8 cellular contexts compared by ENCODE assay signal in genomic region chr1:236608930-236609726, GRCh38. TPM values are rescaled to one million over a fixed set of nuclear protein-coding genes. Genes with fewer than 3 reads are reported as not detected.
DNase-seq lines count a peak whose midpoint lies in the region; ATAC-seq, FAIRE-seq and TF ChIP-seq lines count a peak whose summit lies in the region.

No MANE protein-coding gene starts in this region.

- peaks cover 2% of the 10 kb centered on the region for H3K79me2 ChIP-seq in K562 (ENCODE audit: control insufficient read depth, insufficient read depth, low read length)

- in situ Hi-C loops in K562 (cut with MboI): loop anchor here (25.0 kb wide), 1 partner anchor 953 kb away; no protein-coding TSS in a partner anchor

- no peak overlapping the region for H3K27ac ChIP-seq in K562 (ENCODE audit: extremely low read depth, low read depth, low read length)

- H3K4me3 Mint-ChIP-seq in type B pancreatic cell: no peak overlapping the region

- 0% methylated on average over 5 of the region's 5 CpGs for WGBS in K562 (ENCODE audit: insufficient coverage, low coverage, missing lambda C conversion rate)

- no peaks in the 10 kb centered on the region; a peak in 1 of 5 replicates for H3K27me3 ChIP-seq in K562 (ENCODE audit: control insufficient read depth in 2 of 2, insufficient read depth in 2 of 2, low read length in 2 of 2)

- no peak for TF ChIP-seq POLR2A in K562 (conservative IDR thresholded peaks at IDR 0.05)

- H3K27me3 Mint-ChIP-seq in type B pancreatic cell: peaks cover 18% of the 10 kb centered on the region

- no peak overlapping the region for H3K4me2 ChIP-seq in K562 (ENCODE audit: insufficient read depth, low read length)

- TF ChIP-seq RAD21 in K562 (CRISPR knock-in tag; conservative IDR thresholded peaks at IDR 0.05 in 1 of 2, IDR thresholded peaks at IDR 0.05 in 1 of 2): peak; percentile 64 to 72

- H3K4me3 ChIP-seq in AG09309 (ENCODE audit: control insufficient read depth, low read depth, low read length) (no peak overlapping the region), GM12865 (ENCODE audit: low read depth, low read length) (no peak overlapping the region), K562 (no peak overlapping the region)

- H3K9me3 Mint-ChIP-seq in type B pancreatic cell: no peaks in the 10 kb centered on the region

- no peaks in the 10 kb centered on the region for H3K36me3 ChIP-seq in K562 (ENCODE audit: control insufficient read depth, insufficient read depth, low read length)

- DNase-seq in AG09309 (ENCODE audit: low read depth) (peak; percentile 13), GM12865 (ENCODE audit: low read depth) (peak; percentile 34), NCI-H2196 treated with DMSO at 0.1 percent for 48 hours (lab: John Stamatoyannopoulos, UW; ENCODE audit: unreplicated experiment) (peak; percentile 0), K562 (ENCODE audit: extremely low read depth in 1 of 4, low spot score in 3 of 4) (peak; percentile 55 to 77 (median 58)), type B pancreatic cell (ENCODE audit: extremely low spot score, unreplicated experiment) (no peak)
- no peak for DNase-seq in stimulated activated naive CD4-positive, alpha-beta T cell treated with Interleukin-2 at 50 U/mL for 16 hours (lab: John Stamatoyannopoulos, UW)

- H3K36me3 Mint-ChIP-seq in type B pancreatic cell: no peaks in the 10 kb centered on the region

- CTCF ChIA-PET in K562 (lab: Yijun Ruan, JAX; ENCODE audit: low intra/inter-chr PET ratio): interaction anchor here (0.6 to 1.9 kb wide), 11 partner anchors 19 to 953 kb away, joined by 3 to 8 read pairs (median 4); no protein-coding TSS in a partner anchor

- H3K4me1 ChIP-seq in K562 (replicated peaks in 1 of 2; ENCODE audit: control insufficient read depth in 2 of 2, insufficient read depth in 2 of 2, low read length in 2 of 2): peaks cover 4 to 5% of the 10 kb centered on the region in 2 experiments; a peak in 1 of 5 replicates

- ATAC-seq in K562 (no peak), GM21423 (IDR thresholded peaks at IDR 0.05; ENCODE audit: unreplicated experiment) (no peak)

- no peak for TF ChIP-seq EP300 in K562 (IDR thresholded peaks at IDR 0.05; ENCODE audit: low read length)

- H2AFZ ChIP-seq in K562 (ENCODE audit: low read depth, low read length): no peak overlapping the region

- H3K4me1 Mint-ChIP-seq in type B pancreatic cell (ENCODE audit: unreplicated experiment): peaks cover 4% of the 10 kb centered on the region

- no peak overlapping the region for H3K27ac Mint-ChIP-seq in type B pancreatic cell

- peak; percentile 56 for TF ChIP-seq CTCF in AG09309 (IDR thresholded peaks at IDR 0.05; ENCODE audit: control insufficient read depth, insufficient read depth, low read depth, low read length, missing control alignments)
- TF ChIP-seq CTCF in GM12865 (IDR thresholded peaks at IDR 0.05; ENCODE audit: insufficient read depth, low read depth, low read length, missing control alignments): peak; percentile 24
- TF ChIP-seq CTCF in K562 (IDR thresholded peaks at IDR 0.05 in 2 of 3, conservative IDR thresholded peaks at IDR 0.05 in 1 of 3; ENCODE audit: insufficient read depth in 2 of 3, low read depth in 1 of 3, low read length in 3 of 3): peak; percentile 58 to 91 (median 72); a peak in 5 of 6 replicates
- TF ChIP-seq CTCF in type B pancreatic cell (conservative IDR thresholded peaks at IDR 0.05): peak; percentile 86

- no peaks in the 10 kb centered on the region for H3K9me3 ChIP-seq in K562 (replicated peaks; ENCODE audit: control insufficient read depth, insufficient read depth, low read depth, low read length)

- POLR2A ChIA-PET in K562 (lab: Yijun Ruan, JAX): no interaction called here

- no peak overlapping the region for H3K9ac ChIP-seq in K562 (ENCODE audit: insufficient read depth in 1 of 2, low read depth in 2 of 2, low read length in 2 of 2)

- H4K20me1 ChIP-seq in K562 (replicated peaks; ENCODE audit: control insufficient read depth, insufficient read depth, low read length): no peaks in the 10 kb centered on the region

- FAIRE-seq in K562 (lab: Jason Lieb, UNC) (peak; percentile 48), islet of Langerhans (lab: Jason Lieb, UNC) (peak; percentile 98)

- no peaks in the 10 kb centered on the region for H3K9me1 ChIP-seq in K562 (ENCODE audit: control insufficient read depth, insufficient read depth, low read length)

- intact Hi-C loops in K562 (cut with micrococcal nuclease): loop anchor here (1.0 to 10.0 kb wide), 7 partner anchors 153 to 1196 kb away; no protein-coding TSS in a partner anchor

- no TSS peak for BruUV-seq in K562 (replicated peaks; lab: Mats Ljungman, UMichigan)

TF ChIP-seq in K562, 482 proteins besides CTCF, POLR2A, EP300 and RAD21 (continues in another document):
- 0 out of 2 replicates have a peak, but pooled peaks have one; percentile 11 for TF ChIP-seq JUND (IDR thresholded peaks at IDR 0.05; ENCODE audit: borderline replicate concordance, low read depth, low read length)
- no peak for TF ChIP-seq JUND (tag; IDR thresholded peaks at IDR 0.05; ENCODE audit: borderline replicate concordance, low read depth, low read length)
- TF ChIP-seq TFAP4 (CRISPR knock-in tag; IDR thresholded peaks at IDR 0.05; ENCODE audit: borderline replicate concordance): no peak
- peak; percentile 70 for TF ChIP-seq DEAF1 (CRISPR knock-in tag; IDR thresholded peaks at IDR 0.05)
- no peak for TF ChIP-seq NKRF (IDR thresholded peaks at IDR 0.05; ENCODE audit: borderline replicate concordance)
- TF ChIP-seq BRF1 (IDR thresholded peaks at IDR 0.05; ENCODE audit: borderline replicate concordance, extremely low read depth, insufficient read length): no peak
- no peak for TF ChIP-seq L3MBTL2 (IDR thresholded peaks at IDR 0.05)
- peak; percentile 92 for TF ChIP-seq ZNF384 (IDR thresholded peaks at IDR 0.05; ENCODE audit: low read depth, low read length)
- no peak for TF ChIP-seq ZNF584 (CRISPR knock-in tag; IDR thresholded peaks at IDR 0.05; ENCODE audit: low read depth)
- no peak for TF ChIP-seq RFX5 (IDR thresholded peaks at IDR 0.05; ENCODE audit: low read depth, low read length)

RNA-seq across cellular contexts. Expression of gene HEATR1, which starts 4.8 kb away (rescaled TPM):
- 93.9 and 226 TPM in 2 replicates for total RNA-seq in K562 (2011; cell fraction: chromatin; rRNA removed; ENCODE audit: low replicate concordance)
- 38.4 and 45.5 TPM in 2 replicates for total RNA-seq in K562 (2011; cell fraction: nucleolus; rRNA removed)
- 67.1 and 89.0 TPM in 2 replicates for total RNA-seq in K562 (2011; cell fraction: nucleoplasm; rRNA removed)
- 50.9 and 54.2 TPM in 2 replicates for total RNA-seq in K562 (2014; rRNA removed)
- 101 and 108 TPM in 2 replicates for total RNA-seq in K562 (2014; rRNA removed; fragmentation: Illumina TruSeq; extraction: Trizol)
- total RNA-seq in K562 (2015; rRNA removed; fragmentation: Illumina TruSeq; extraction: Trizol): 82.5 and 89.5 TPM in 2 replicates
- total RNA-seq in K562 (2021): 108 and 113 TPM in 2 replicates
- 30.3 and 36.6 TPM in 2 replicates for polyA plus RNA-seq in K562 (2011; rRNA removed)
- 10.5 and 13.2 TPM in 2 replicates for polyA plus RNA-seq in K562 (2011; cell fraction: cytosol; rRNA removed)
- 42.6 and 43.8 TPM in 2 replicates for polyA plus RNA-seq in K562 (2011; cell fraction: nucleus; rRNA removed)
- 25.8 and 36.8 TPM in 2 replicates for polyA plus RNA-seq in K562 (2012)
- polyA plus RNA-seq in K562 (2014; fragmentation: Illumina TruSeq; extraction: Trizol): 44.0 and 51.6 TPM in 2 replicates
- polyA plus RNA-seq in K562 (2014; fragmentation: Nextera tagmentation; extraction: Ambion mirVana): 10 to 100 TPM; 28.3 to 30.9 TPM
- polyA plus RNA-seq in K562 (2014; rRNA removed): 28.4 and 30.6 TPM in 2 replicates
- polyA minus RNA-seq in K562 (2011; rRNA and poly(A)+ RNA removed): 202 and 234 TPM in 2 replicates
- 52.4 and 87.3 TPM in 2 replicates for polyA minus RNA-seq in K562 (2011; cell fraction: cytosol; rRNA and poly(A)+ RNA removed)
- polyA minus RNA-seq in K562 (2011; cell fraction: nucleus; rRNA and poly(A)+ RNA removed): 68.7 and 101 TPM in 2 replicates
- total RNA-seq in type B pancreatic cell (ENCODE audit: low replicate concordance): 43.5 and 51.5 TPM in 2 replicates

Comparison
In these comparisons a context has a peak if more than half of its experiments do, and no peak if none do; other contexts are left out.
1. DNase-seq: peak in AG09309 (single experiment), GM12865 (single experiment), NCI-H2196 treated with DMSO at 0.1 percent for 48 hours (single experiment) and K562 (4 of 4); none in type B pancreatic cell (single experiment) and stimulated activated naive CD4-positive, alpha-beta T cell treated with Interleukin-2 at 50 U/mL for 16 hours (single experiment).
2. CTCF ChIP-seq: peak in every context shown above with its lines; median percentile 86 in type B pancreatic cell; 72 in K562; 56 in AG09309; 24 in GM12865.